ENCODE assay signal across 31 cellular contexts in genomic region chr2:217070043-217070430, GRCh38.
"Had no signal": no experiment of that assay in that cellular context is flagged by ENCODE, and none has a peak within 500 bp of the region (broad histone marks: within the 10 kb centered on the region; RNA-seq: fewer than 3 reads in every experiment).

No MANE protein-coding gene starts in this region.

- ATAC-seq: activated CD4-positive, alpha-beta T cell treated with anti-CD3 and anti-CD28 coated beads for 36 hours; activated T-helper 17 cell treated with anti-CD3 and anti-CD28 coated beads, Interleukin-2, amount 50 U/mL, for 72 hours; PC-3 had no signal

- H3K36me3 ChIP-seq: brain microvascular endothelial cell, Peyer's patch, SJSA1 had no signal

- H3K4me1 ChIP-seq: Peyer's patch had no signal

- H3K4me1 Mint-ChIP-seq: activated CD4-positive, alpha-beta T cell treated with anti-CD3 and anti-CD28 coated beads for 36 hours; activated T-helper 17 cell treated with anti-CD3 and anti-CD28 coated beads, Interleukin-2, amount 50 U/mL, for 72 hours had no signal

- H3K4me3 Mint-ChIP-seq: activated CD4-positive, alpha-beta memory T cell treated with anti-CD3 and anti-CD28 coated beads for 36 hours; activated CD4-positive, alpha-beta T cell treated with anti-CD3 and anti-CD28 coated beads for 36 hours; activated naive CD8-positive, alpha-beta T cell treated with anti-CD3 and anti-CD28 coated beads for 36 hours; activated T-cell treated with anti-CD3 and anti-CD28 coated beads, Interleukin-2, amount 50 U/mL, for 72 hours; activated T-helper 17 cell treated with anti-CD3 and anti-CD28 coated beads, Interleukin-2, amount 50 U/mL, for 72 hours; T-helper 1 cell treated with Interleukin-12 subunit alpha and Interleukin-12 subunit beta and Interleukin-4 antibody, amounts not matched to agents 30 μg/mL and 1 μg/mL, for 36 hours; T-helper 2 cell treated with Interferon-gamma antibody and Interleukin-4, amounts not matched to agents 5 μg/mL and 100 μg/mL, for 36 hours had no signal

- H3K9me3 ChIP-seq: SJSA1, SK-N-SH had no signal

- H3K4me3 ChIP-seq: Peyer's patch, SJSA1 had no signal

- H3K27me3 ChIP-seq: brain microvascular endothelial cell, Peyer's patch, SJSA1 had no signal

- H3K27ac Mint-ChIP-seq: activated CD4-positive, alpha-beta memory T cell treated with anti-CD3 and anti-CD28 coated beads for 36 hours; activated CD4-positive, alpha-beta T cell treated with anti-CD3 and anti-CD28 coated beads for 36 hours; activated naive CD8-positive, alpha-beta T cell treated with anti-CD3 and anti-CD28 coated beads for 36 hours; activated T-cell treated with anti-CD3 and anti-CD28 coated beads, Interleukin-2, amount 50 U/mL, for 72 hours; activated T-helper 17 cell treated with anti-CD3 and anti-CD28 coated beads, Interleukin-2, amount 50 U/mL, for 72 hours; T-helper 1 cell treated with Interleukin-12 subunit alpha and Interleukin-12 subunit beta and Interleukin-4 antibody, amounts not matched to agents 30 μg/mL and 1 μg/mL, for 36 hours; T-helper 2 cell treated with Interferon-gamma antibody and Interleukin-4, amounts not matched to agents 5 μg/mL and 100 μg/mL, for 36 hours had no signal

- H3K9me3 Mint-ChIP-seq: activated CD4-positive, alpha-beta memory T cell treated with anti-CD3 and anti-CD28 coated beads for 36 hours; activated T-helper 17 cell treated with anti-CD3 and anti-CD28 coated beads, Interleukin-2, amount 50 U/mL, for 72 hours; T-helper 1 cell treated with Interleukin-12 subunit alpha and Interleukin-12 subunit beta and Interleukin-4 antibody, amounts not matched to agents 30 μg/mL and 1 μg/mL, for 36 hours had no signal

- H3K9ac ChIP-seq: SK-N-SH had no signal

- DNase-seq: activated CD4-positive, alpha-beta memory T cell treated with anti-CD3 and anti-CD28 coated beads for 36 hours; activated CD4-positive, alpha-beta T cell treated with anti-CD3 and anti-CD28 coated beads for 36 hours; activated CD4-positive, alpha-beta T cell treated with anti-CD3 and anti-CD28 coated beads, Interleukin-2, amount 50 U/mL, for 1 hour; activated effector memory CD4-positive, alpha-beta T cell treated with anti-CD3 and anti-CD28 coated beads, Interleukin-2, amount 50 U/mL, for 16 hours; activated naive CD4-positive, alpha-beta T cell; activated naive CD4-positive, alpha-beta T cell treated with anti-CD3 and anti-CD28 coated beads, Interleukin-2, amount 50 U/mL, for 16 hours; activated naive CD8-positive, alpha-beta T cell treated with anti-CD3 and anti-CD28 coated beads for 36 hours; activated T-cell treated with anti-CD3 and anti-CD28 coated beads, Interleukin-2, amount 50 U/mL, for 1 hour; activated T-cell treated with anti-CD3 and anti-CD28 coated beads, Interleukin-2, amount 50 U/mL, for 72 hours; amniotic stem cell; aorta; brain microvascular endothelial cell; Karpas-422; KBM-7; NCI-H1105; NCI-H1417 treated with DMSO at 0.1 percent for 48 hours; NCI-H187 treated with DMSO at 0.1 percent for 48 hours; NCI-H2081; NCI-H226; NCI-H524 treated with DMSO at 0.1 percent for 48 hours; NCI-H748 treated with DMSO at 0.1 percent for 48 hours; NK-92 treated with Interleukin-12 subunit alpha and Interleukin-12 subunit beta, amount 100 ng/mL, for 24 hours; PC-3; Peyer's patch; RPMI8226; SHP77 treated with DMSO at 0.1 percent for 48 hours; SK-N-SH had no signal

- H3K4me2 ChIP-seq: SK-N-SH had no signal

- H3K27ac ChIP-seq: brain microvascular endothelial cell, Peyer's patch, SJSA1 had no signal

- H3K36me3 Mint-ChIP-seq: activated CD4-positive, alpha-beta memory T cell treated with anti-CD3 and anti-CD28 coated beads for 36 hours; activated naive CD8-positive, alpha-beta T cell treated with anti-CD3 and anti-CD28 coated beads for 36 hours had no signal
